Comparison of ENCODE assay signal across 10 cellular contexts in genomic region chr2:229980440-229981184, GRCh38. TPM values are rescaled to one million over a fixed set of nuclear protein-coding genes. Genes with fewer than 3 reads are reported as not detected.
DNase-seq lines count a peak whose midpoint lies in the region; ATAC-seq and TF ChIP-seq lines count a peak whose summit lies in the region.
"Had no signal": no experiment of that assay in that cellular context is flagged by ENCODE, and none has a peak within 500 bp of the region (broad histone marks: within the 10 kb centered on the region; RNA-seq: fewer than 3 reads in every experiment).

No MANE protein-coding gene starts in this region.

- no peaks in the 10 kb centered on the region for H3K9me3 Mint-ChIP-seq in stimulated activated naive CD8-positive, alpha-beta T cell treated with anti-CD3 and anti-CD28 coated beads, Interleukin-15, amount 100 ng/mL, for 72 hours
- H3K9me3 Mint-ChIP-seq in naive thymus-derived CD4-positive, alpha-beta T cell, result no peaks in the 10 kb centered on the region
- H3K9me3 Mint-ChIP-seq: naive B cell had no signal

- no peaks in the 10 kb centered on the region for H3K27me3 ChIP-seq in naive thymus-derived CD4-positive, alpha-beta T cell (ENCODE audit: control insufficient read depth in 2 of 2, insufficient read depth in 2 of 2, low read length in 2 of 2)
- H3K27me3 ChIP-seq: SJSA1 had no signal

- no peak overlapping the region for H3K27ac ChIP-seq in naive thymus-derived CD4-positive, alpha-beta T cell (ENCODE audit: low read depth, low read length)
- H3K27ac ChIP-seq: SJSA1 had no signal

- ATAC-seq in GM18907 (IDR thresholded peaks at IDR 0.05; ENCODE audit: unreplicated experiment) (peak; percentile 82), HG03457 (IDR thresholded peaks at IDR 0.05; ENCODE audit: unreplicated experiment) (no peak)
- ATAC-seq in stimulated activated naive CD8-positive, alpha-beta T cell treated with anti-CD3 and anti-CD28 coated beads, Interleukin-15, amount 100 ng/mL, for 72 hours, result peak; percentile 55
- ATAC-seq in naive thymus-derived CD4-positive, alpha-beta T cell, result no peak

- CTCF ChIA-PET in naive thymus-derived CD4-positive, alpha-beta T cell (lab: Charles Lee), result no interaction called here

- intact Hi-C loops in naive thymus-derived CD4-positive, alpha-beta T cell (cut with micrococcal nuclease), result no loop called here

- DNase-seq in MV-4-11 (lab: John Stamatoyannopoulos, UW), result peak; percentile 50
- peak; percentile 76 for DNase-seq in astrocyte of the cerebellum (ENCODE audit: low read depth)
- DNase-seq in iPS-NIHi7 (ENCODE audit: extremely low spot score), result peak; percentile 63
- no peak for DNase-seq in stimulated activated naive CD8-positive, alpha-beta T cell treated with anti-CD3 and anti-CD28 coated beads, Interleukin-15, amount 100 ng/mL, for 72 hours
- DNase-seq in naive thymus-derived CD4-positive, alpha-beta T cell, result no peak
- DNase-seq in SHP77 treated with DMSO at 0.1 percent for 48 hours (lab: John Stamatoyannopoulos, UW), result no peak
- DNase-seq: naive B cell had no signal

- peaks cover 0 to 4% (median 0%) of the 10 kb centered on the region in 5 donors for H3K36me3 Mint-ChIP-seq in naive thymus-derived CD4-positive, alpha-beta T cell
- H3K36me3 Mint-ChIP-seq: naive B cell had no signal

- H3K4me1 Mint-ChIP-seq in stimulated activated naive CD8-positive, alpha-beta T cell treated with anti-CD3 and anti-CD28 coated beads, Interleukin-15, amount 100 ng/mL, for 72 hours, result peaks cover 10% of the 10 kb centered on the region
- peaks cover 0 to 9% (median 0%) of the 10 kb centered on the region in 7 donors for H3K4me1 Mint-ChIP-seq in naive thymus-derived CD4-positive, alpha-beta T cell
- H3K4me1 Mint-ChIP-seq: naive B cell had no signal

- H3K4me3 ChIP-seq in astrocyte of the cerebellum (ENCODE audit: low read depth, low read length), result peak overlapping the region; percentile 14
- H3K4me3 ChIP-seq in naive thymus-derived CD4-positive, alpha-beta T cell (ENCODE audit: low read length), result no peak overlapping the region
- H3K4me3 ChIP-seq: SJSA1 had no signal

- in situ Hi-C loops in astrocyte of the cerebellum (cut with HindIII; ENCODE audit: low sequenced_read_pairs), result no loop called here

- POLR2A ChIA-PET in naive thymus-derived CD4-positive, alpha-beta T cell (lab: Charles Lee), result no interaction called here

- H3K27ac Mint-ChIP-seq in stimulated activated naive CD8-positive, alpha-beta T cell treated with anti-CD3 and anti-CD28 coated beads, Interleukin-15, amount 100 ng/mL, for 72 hours, result peak overlapping the region in 1 of 2 donors; percentile 89
- peak overlapping the region in 1 of 9 donors; percentile 38 for H3K27ac Mint-ChIP-seq in naive thymus-derived CD4-positive, alpha-beta T cell

- TF ChIP-seq CTCF in astrocyte of the cerebellum (IDR thresholded peaks at IDR 0.05; ENCODE audit: low read depth, low read length, missing control alignments), result no peak

- H3K36me3 ChIP-seq in naive thymus-derived CD4-positive, alpha-beta T cell (ENCODE audit: control insufficient read depth in 2 of 3, insufficient read depth in 3 of 3, low read length in 3 of 3), result no peaks in the 10 kb centered on the region
- H3K36me3 ChIP-seq: SJSA1 had no signal

- H3K4me3 Mint-ChIP-seq in stimulated activated naive CD8-positive, alpha-beta T cell treated with anti-CD3 and anti-CD28 coated beads, Interleukin-15, amount 100 ng/mL, for 72 hours, result no peak overlapping the region
- no peak overlapping the region for H3K4me3 Mint-ChIP-seq in naive thymus-derived CD4-positive, alpha-beta T cell
- H3K4me3 Mint-ChIP-seq: naive B cell had no signal

- no peaks in the 10 kb centered on the region for H3K9me3 ChIP-seq in naive thymus-derived CD4-positive, alpha-beta T cell (ENCODE audit: control insufficient read depth in 2 of 3, low read length in 3 of 3)
- H3K9me3 ChIP-seq: SJSA1 had no signal

- H3K27me3 Mint-ChIP-seq in stimulated activated naive CD8-positive, alpha-beta T cell treated with anti-CD3 and anti-CD28 coated beads, Interleukin-15, amount 100 ng/mL, for 72 hours, result no peaks in the 10 kb centered on the region
- no peaks in the 10 kb centered on the region for H3K27me3 Mint-ChIP-seq in naive thymus-derived CD4-positive, alpha-beta T cell
- H3K27me3 Mint-ChIP-seq: naive B cell had no signal

- H3K4me1 ChIP-seq in naive thymus-derived CD4-positive, alpha-beta T cell (ENCODE audit: control insufficient read depth in 2 of 2, insufficient read depth in 2 of 2, low read length in 2 of 2), result no peaks in the 10 kb centered on the region

RNA-seq across cellular contexts. Expression of gene FBXO36, which starts 58.3 kb away (rescaled TPM):
- 1 to 10 TPM in 3 of 5 experiments, under 1 TPM in 2; 0.51 to 1.8 (median 1.2) TPM for total RNA-seq in naive thymus-derived CD4-positive, alpha-beta T cell
- polyA plus RNA-seq in naive thymus-derived CD4-positive, alpha-beta T cell, result 1 to 10 TPM; 1.2 TPM

RNA-seq across cellular contexts. Expression of gene TRIP12, which starts 58.8 kb away (rescaled TPM):
- total RNA-seq in naive thymus-derived CD4-positive, alpha-beta T cell, result 100 to 1,000 TPM; 184 to 247 (median 231) TPM
- 10 to 100 TPM; 34.8 to 60.2 TPM for polyA plus RNA-seq in naive thymus-derived CD4-positive, alpha-beta T cell

Comparison
In these comparisons a context has a peak if more than half of its experiments do, and no peak if none do; other contexts are left out.
1. ATAC-seq: peak in GM18907 (single experiment) and stimulated activated naive CD8-positive, alpha-beta T cell treated with anti-CD3 and anti-CD28 coated beads, Interleukin-15, amount 100 ng/mL, for 72 hours (single experiment); none in naive thymus-derived CD4-positive, alpha-beta T cell (single experiment) and HG03457 (single experiment).
2. DNase-seq: peak in MV-4-11 (single experiment), astrocyte of the cerebellum (single experiment) and iPS-NIHi7 (single experiment); none in stimulated activated naive CD8-positive, alpha-beta T cell treated with anti-CD3 and anti-CD28 coated beads, Interleukin-15, amount 100 ng/mL, for 72 hours (0 of 2), naive thymus-derived CD4-positive, alpha-beta T cell (0 of 9) and SHP77 treated with DMSO at 0.1 percent for 48 hours (single experiment).